In the genomic region with DNA sequence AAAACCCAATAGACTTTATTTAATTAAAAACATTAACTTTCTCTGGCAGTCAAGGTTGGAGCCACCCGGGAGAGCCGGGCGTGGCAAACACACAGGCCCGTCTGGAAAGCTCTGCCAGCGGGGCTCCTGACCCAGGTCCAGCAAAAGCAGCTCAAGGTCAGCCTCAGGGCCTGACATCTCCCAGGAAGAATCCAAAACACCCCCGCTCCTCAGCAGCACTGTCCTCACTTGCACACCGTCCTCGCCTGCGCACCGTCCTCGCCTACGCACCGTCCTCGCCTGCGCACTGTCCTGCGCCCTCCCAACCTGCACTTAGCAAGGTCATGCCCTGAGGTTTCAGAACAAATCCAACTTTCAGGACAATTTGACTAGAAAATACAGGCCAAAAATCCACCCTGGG, we compare ENCODE assay signal across 13 cellular contexts. TPM values are rescaled to one million over a fixed set of nuclear protein-coding genes. Genes with fewer than 3 reads are reported as not detected.
DNase-seq lines count a peak whose midpoint lies in the region; ATAC-seq and TF ChIP-seq lines count a peak whose summit lies in the region.
"Had no signal": no experiment of that assay in that cellular context is flagged by ENCODE, and none has a peak within 500 bp of the region (broad histone marks: within the 10 kb centered on the region; RNA-seq: fewer than 3 reads in every experiment).

No MANE protein-coding gene starts in this region.

- no peak overlapping the region for H3K9ac ChIP-seq in neural progenitor cell

- TF ChIP-seq CTCF in chondrocyte (IDR thresholded peaks at IDR 0.05) (no peak), neural progenitor cell (IDR thresholded peaks at IDR 0.05) (no peak)

- no peak overlapping the region for H3K4me3 Mint-ChIP-seq in chondrocyte (ENCODE audit: unreplicated experiment)
- H3K4me3 Mint-ChIP-seq in neural progenitor cell, result peak overlapping the region; percentile 31
- no peak overlapping the region for H3K4me3 Mint-ChIP-seq in stimulated activated memory B cell treated with anti-CD40 and anti-IgM and Interleukin-4, amounts not matched to agents 10 μg/mL and 1 μg/mL and 100 μg/mL, for 72 hours
- H3K4me3 Mint-ChIP-seq: CD4-positive, alpha-beta memory T cell had no signal

- H3K9me3 Mint-ChIP-seq in chondrocyte (ENCODE audit: low read depth) (no peaks in the 10 kb centered on the region), neural progenitor cell (no peaks in the 10 kb centered on the region)
- H3K9me3 Mint-ChIP-seq in stimulated activated memory B cell treated with anti-CD40 and anti-IgM and Interleukin-4, amounts not matched to agents 10 μg/mL and 1 μg/mL and 100 μg/mL, for 72 hours, result peaks cover under 1% of the 10 kb centered on the region
- H3K9me3 Mint-ChIP-seq: CD4-positive, alpha-beta memory T cell had no signal

- H2AFZ ChIP-seq in neural progenitor cell (replicated peaks), result no peak overlapping the region

- H3K27ac ChIP-seq in SJSA1 (peak overlapping the region; percentile 21; the same call in 1 of the 2 replicates), neural progenitor cell (no peak overlapping the region)
- H3K27ac ChIP-seq: C4-2B had no signal

- H3K36me3 ChIP-seq in SJSA1 (no peaks in the 10 kb centered on the region), neural progenitor cell (no peaks in the 10 kb centered on the region)
- H3K36me3 ChIP-seq: BE2C, HAP-1 had no signal

- H3K27me3 ChIP-seq in SJSA1 (replicated peaks) (no peaks in the 10 kb centered on the region), neural progenitor cell (peaks cover 58% of the 10 kb centered on the region)
- H3K27me3 ChIP-seq: BE2C had no signal

- H3K4me1 Mint-ChIP-seq in chondrocyte (ENCODE audit: low read depth), result peaks cover 21% of the 10 kb centered on the region
- H3K4me1 Mint-ChIP-seq in neural progenitor cell, result no peaks in the 10 kb centered on the region
- no peaks in the 10 kb centered on the region for H3K4me1 Mint-ChIP-seq in stimulated activated memory B cell treated with anti-CD40 and anti-IgM and Interleukin-4, amounts not matched to agents 10 μg/mL and 1 μg/mL and 100 μg/mL, for 72 hours
- H3K4me1 Mint-ChIP-seq: CD4-positive, alpha-beta memory T cell had no signal

- H3K9me3 ChIP-seq in SJSA1 (replicated peaks), result no peaks in the 10 kb centered on the region
- H3K9me3 ChIP-seq in neural progenitor cell (ENCODE audit: low read depth), result no peaks in the 10 kb centered on the region
- H3K9me3 ChIP-seq: HAP-1 had no signal

- DNase-seq in SJSA1 (ENCODE audit: low read depth in 1 of 2, low spot score in 2 of 2) (no peak), chondrocyte (ENCODE audit: low spot score) (no peak), neural progenitor cell (ENCODE audit: low spot score) (no peak), midbrain (lab: John Stamatoyannopoulos, UW) (no peak), cerebellum (ENCODE audit: low spot score) (no peak)
- DNase-seq: BE2C; CD4-positive, alpha-beta memory T cell; DND-41; GDM1 had no signal

- no peaks in the 10 kb centered on the region for H3K36me3 Mint-ChIP-seq in chondrocyte (ENCODE audit: low read depth)
- H3K36me3 Mint-ChIP-seq in neural progenitor cell, result no peaks in the 10 kb centered on the region
- no peaks in the 10 kb centered on the region for H3K36me3 Mint-ChIP-seq in stimulated activated memory B cell treated with anti-CD40 and anti-IgM and Interleukin-4, amounts not matched to agents 10 μg/mL and 1 μg/mL and 100 μg/mL, for 72 hours
- H3K36me3 Mint-ChIP-seq: CD4-positive, alpha-beta memory T cell had no signal

- H3K79me2 ChIP-seq in neural progenitor cell (ENCODE audit: low read depth), result no peaks in the 10 kb centered on the region

- no peaks in the 10 kb centered on the region for H3F3A ChIP-seq in neural progenitor cell (ENCODE audit: low read depth)

- H3K4me2 ChIP-seq in neural progenitor cell, result no peak overlapping the region

- H3K27me3 Mint-ChIP-seq in chondrocyte (ENCODE audit: low read depth), result no peaks in the 10 kb centered on the region
- peaks cover 9% of the 10 kb centered on the region for H3K27me3 Mint-ChIP-seq in neural progenitor cell (ENCODE audit: insufficient read depth, low read depth)
- H3K27me3 Mint-ChIP-seq in stimulated activated memory B cell treated with anti-CD40 and anti-IgM and Interleukin-4, amounts not matched to agents 10 μg/mL and 1 μg/mL and 100 μg/mL, for 72 hours, result peaks cover 26% of the 10 kb centered on the region

- H3K4me3 ChIP-seq in SJSA1 (no peak overlapping the region), neural progenitor cell (no peak overlapping the region)
- H3K4me3 ChIP-seq: HAP-1 had no signal

- H3K27ac Mint-ChIP-seq in chondrocyte (ENCODE audit: unreplicated experiment), result peak overlapping the region; percentile 85
- no peak overlapping the region for H3K27ac Mint-ChIP-seq in neural progenitor cell
- no peak overlapping the region for H3K27ac Mint-ChIP-seq in stimulated activated memory B cell treated with anti-CD40 and anti-IgM and Interleukin-4, amounts not matched to agents 10 μg/mL and 1 μg/mL and 100 μg/mL, for 72 hours
- H3K27ac Mint-ChIP-seq: CD4-positive, alpha-beta memory T cell had no signal

- H4K20me1 ChIP-seq in neural progenitor cell (ENCODE audit: low read depth), result peaks cover 2% of the 10 kb centered on the region

- ATAC-seq in stimulated activated memory B cell treated with anti-CD40 and anti-IgM and Interleukin-4, amounts not matched to agents 10 μg/mL and 1 μg/mL and 100 μg/mL, for 72 hours, result no peak
- no peak for ATAC-seq in HG03159 (IDR thresholded peaks at IDR 0.05; ENCODE audit: unreplicated experiment)

- H3K4me1 ChIP-seq in SJSA1 (replicated peaks), result peaks cover 38% of the 10 kb centered on the region
- H3K4me1 ChIP-seq in neural progenitor cell, result no peaks in the 10 kb centered on the region
- H3K4me1 ChIP-seq: BE2C, HAP-1 had no signal

RNA-seq across cellular contexts. Expression of gene RPTOR, which starts 31.4 kb away (rescaled TPM):
- total RNA-seq in SJSA1 (2014; rRNA removed; shearing (Covaris generic)), result 27.0 and 30.6 TPM in 2 replicates
- total RNA-seq in chondrocyte (30.7 to 44.8 TPM (median 30.9 TPM) in 3 replicates), neural progenitor cell (ENCODE audit: low replicate concordance) (7.4 and 19.9 TPM in 2 replicates), cerebellum (28.4 TPM)

RNA-seq across cellular contexts. Expression of gene NPTX1, which starts 36.8 kb away (rescaled TPM):
- total RNA-seq in SJSA1 (2014; rRNA removed; shearing (Covaris generic)), result 0.32 TPM in 1 of 2 replicates, not detected in the other
- total RNA-seq in chondrocyte (16.1 to 20.3 TPM (median 16.5 TPM) in 3 replicates), neural progenitor cell (ENCODE audit: low replicate concordance) (2.6 and 3.8 TPM in 2 replicates), cerebellum (17.9 TPM)
- total RNA-seq: CD4-positive, alpha-beta memory T cell had no signal
